ENCODE assay signal across 25 cellular contexts in genomic region chr7:4841007-4841784, GRCh38. TPM values are rescaled to one million over a fixed set of nuclear protein-coding genes. Genes with fewer than 3 reads are reported as not detected.
"Had no signal": no experiment of that assay in that cellular context is flagged by ENCODE, and none has a peak within 500 bp of the region (broad histone marks: within the 10 kb centered on the region; RNA-seq: fewer than 3 reads in every experiment).

No MANE protein-coding gene starts in this region.

- H3K36me3 ChIP-seq: brain microvascular endothelial cell, cardiac muscle cell, MG63 had no signal

- H3K27me3 ChIP-seq: brain microvascular endothelial cell, cardiac muscle cell, MG63 had no signal

- DNase-seq: activated CD4-positive, alpha-beta T cell treated with anti-CD3 and anti-CD28 coated beads for 48 hours; activated CD4-positive, alpha-beta T cell treated with anti-CD3 and anti-CD28 coated beads, Interleukin-2, amount 50 U/mL, for 4 hours; activated CD4-positive, CD25-positive, alpha-beta regulatory T cell treated with anti-CD3 and anti-CD28 coated beads, Interleukin-2, amount 50 U/mL, for 72 hours; activated CD8-positive, alpha-beta memory T cell treated with anti-CD3 and anti-CD28 coated beads, Interleukin-2, amount 10 ng/mL, durations not matched to agents 7 days and 5 days; activated CD8-positive, alpha-beta T cell treated with anti-CD3 and anti-CD28 coated beads, Interleukin-2, amount 10 ng/mL, durations not matched to agents 7 days and 5 days; activated gamma-delta T cell; activated naive CD4-positive, alpha-beta T cell treated with anti-CD3 and anti-CD28 coated beads, Interleukin-2, amount 10 ng/mL, durations not matched to agents 7 days and 5 days; activated naive CD8-positive, alpha-beta T cell treated with anti-CD3 and anti-CD28 coated beads for 36 hours; activated T-cell treated with anti-CD3 and anti-CD28 coated beads, Interleukin-2, amount 50 U/mL, for 4 hours; brain microvascular endothelial cell; MG63; MV-4-11; NCI-H1092 treated with DMSO at 0.1 percent for 48 hours; NCI-H1417 treated with DMSO at 0.1 percent for 48 hours; NCI-H1694; NCI-H2029; NCI-H345; NCI-H510A treated with DMSO at 0.1 percent for 48 hours; NCI-H69; PC-3; SHP77 treated with DMSO at 0.1 percent for 48 hours; T-helper 17 cell; T-helper 9 cell had no signal

- H3K9me3 ChIP-seq: MG63 had no signal

- ATAC-seq: activated CD8-positive, alpha-beta memory T cell treated with anti-CD3 and anti-CD28 coated beads, Interleukin-2, amount 10 ng/mL, durations not matched to agents 7 days and 5 days; activated CD8-positive, alpha-beta T cell treated with anti-CD3 and anti-CD28 coated beads, Interleukin-2, amount 10 ng/mL, durations not matched to agents 7 days and 5 days; activated T-cell treated with anti-CD3 and anti-CD28 coated beads, Interleukin-2, amount 50 U/mL, for 4 hours; PC-3; T-helper 17 cell; WTC11 had no signal

- H3K27ac ChIP-seq: brain microvascular endothelial cell, cardiac muscle cell had no signal

- H3K4me3 Mint-ChIP-seq: activated CD8-positive, alpha-beta memory T cell treated with anti-CD3 and anti-CD28 coated beads, Interleukin-2, amount 10 ng/mL, durations not matched to agents 7 days and 5 days; activated CD8-positive, alpha-beta T cell treated with anti-CD3 and anti-CD28 coated beads, Interleukin-2, amount 10 ng/mL, durations not matched to agents 7 days and 5 days; activated naive CD4-positive, alpha-beta T cell treated with anti-CD3 and anti-CD28 coated beads, Interleukin-2, amount 10 ng/mL, durations not matched to agents 7 days and 5 days; activated naive CD8-positive, alpha-beta T cell treated with anti-CD3 and anti-CD28 coated beads for 36 hours; activated T-cell treated with anti-CD3 and anti-CD28 coated beads, Interleukin-2, amount 50 U/mL, for 4 hours; T-helper 17 cell; WTC11 had no signal

- H3K4me3 ChIP-seq: cardiac muscle cell, MG63 had no signal

- H3K9me3 Mint-ChIP-seq: activated naive CD4-positive, alpha-beta T cell treated with anti-CD3 and anti-CD28 coated beads, Interleukin-2, amount 10 ng/mL, durations not matched to agents 7 days and 5 days; activated naive CD8-positive, alpha-beta T cell treated with anti-CD3 and anti-CD28 coated beads for 36 hours; activated T-cell treated with anti-CD3 and anti-CD28 coated beads, Interleukin-2, amount 50 U/mL, for 4 hours; WTC11 had no signal

- H3K4me1 Mint-ChIP-seq: activated CD8-positive, alpha-beta memory T cell treated with anti-CD3 and anti-CD28 coated beads, Interleukin-2, amount 10 ng/mL, durations not matched to agents 7 days and 5 days; activated naive CD4-positive, alpha-beta T cell treated with anti-CD3 and anti-CD28 coated beads, Interleukin-2, amount 10 ng/mL, durations not matched to agents 7 days and 5 days had no signal

- H3K27ac Mint-ChIP-seq: activated CD8-positive, alpha-beta memory T cell treated with anti-CD3 and anti-CD28 coated beads, Interleukin-2, amount 10 ng/mL, durations not matched to agents 7 days and 5 days; activated CD8-positive, alpha-beta T cell treated with anti-CD3 and anti-CD28 coated beads, Interleukin-2, amount 10 ng/mL, durations not matched to agents 7 days and 5 days; activated naive CD4-positive, alpha-beta T cell treated with anti-CD3 and anti-CD28 coated beads, Interleukin-2, amount 10 ng/mL, durations not matched to agents 7 days and 5 days; activated naive CD8-positive, alpha-beta T cell treated with anti-CD3 and anti-CD28 coated beads for 36 hours; T-helper 17 cell; WTC11 had no signal

- H3K36me3 Mint-ChIP-seq: activated CD8-positive, alpha-beta memory T cell treated with anti-CD3 and anti-CD28 coated beads, Interleukin-2, amount 10 ng/mL, durations not matched to agents 7 days and 5 days; activated naive CD4-positive, alpha-beta T cell treated with anti-CD3 and anti-CD28 coated beads, Interleukin-2, amount 10 ng/mL, durations not matched to agents 7 days and 5 days; activated naive CD8-positive, alpha-beta T cell treated with anti-CD3 and anti-CD28 coated beads for 36 hours; WTC11 had no signal

RNA-seq across cellular contexts. Expression of gene PAPOLB, which starts 20.6 kb away (rescaled TPM):
- total RNA-seq: T-helper 17 cell had no signal
